12 cellular contexts compared by ENCODE assay signal in genomic region chr2:96819101-96819875, GRCh38. TPM values are rescaled to one million over a fixed set of nuclear protein-coding genes. Genes with fewer than 3 reads are reported as not detected.
A peak's percentile ranks its signal among the peaks of the same experiment; 100 is the strongest.
DNase-seq lines count a peak whose midpoint lies in the region; ATAC-seq, FAIRE-seq and TF ChIP-seq lines count a peak whose summit lies in the region.
"Had no signal": no experiment of that assay in that cellular context is flagged by ENCODE, and none has a peak within 500 bp of the region (broad histone marks: within the 10 kb centered on the region; RNA-seq: fewer than 3 reads in every experiment).

No MANE protein-coding gene starts in this region.

- H3K27me3 ChIP-seq in endodermal cell (ENCODE audit: control insufficient read depth, insufficient read depth, low read length, poor library complexity, severe bottlenecking) (no peaks in the 10 kb centered on the region), pancreas (no peaks in the 10 kb centered on the region)
- H3K27me3 ChIP-seq: uterus had no signal

- no peak for FAIRE-seq in pancreas (lab: Jason Lieb, UNC)
- FAIRE-seq: GM18507 had no signal

- H3K36me3 ChIP-seq in endodermal cell (ENCODE audit: control insufficient read depth, insufficient read depth, low read length) (peaks cover 13% of the 10 kb centered on the region), pancreas (peaks cover 0 to 6% (median 0%) of the 10 kb centered on the region in 3 donors)
- H3K36me3 ChIP-seq: uterus had no signal

- 77 to 84% methylated on average over 8 to 10 of the region's 10 CpGs for WGBS in endodermal cell (ENCODE audit: insufficient coverage in 1 of 2, insufficient read length in 1 of 2), 2 experiments
- 20 to 21% methylated on average over 10 of the region's 10 CpGs for WGBS in pancreas, 2 donors

- intact Hi-C loops in pancreas (cut with DNase I): no loop called here

- TF ChIP-seq CTCF in endodermal cell (conservative IDR thresholded peaks at IDR 0.05) (no peak), pancreas (IDR thresholded peaks at IDR 0.05) (no peak)

- H3K9me3 Mint-ChIP-seq in endodermal cell: no peaks in the 10 kb centered on the region

- no peak overlapping the region for H3K9ac ChIP-seq in endodermal cell (ENCODE audit: extremely low read depth, low read length, poor library complexity, severe bottlenecking)

- H3K4me3 Mint-ChIP-seq in endodermal cell: peak overlapping the region; percentile 67

- no peak overlapping the region for H3K27ac ChIP-seq in endodermal cell (ENCODE audit: low read depth, low read length)
- H3K27ac ChIP-seq in pancreas: peak overlapping the region in 2 of 4 donors; percentile 28 to 60

- H3K4me1 Mint-ChIP-seq in endodermal cell: peaks cover 48% of the 10 kb centered on the region

- DNase-seq in NCI-H2029 (lab: John Stamatoyannopoulos, UW) (peak; percentile 52), NCI-H2029 treated with DMSO at 0.1 percent for 48 hours (lab: John Stamatoyannopoulos, UW) (no peak), NCI-H526 (lab: John Stamatoyannopoulos, UW) (peak; percentile 63 to 79), endodermal cell (peak; percentile 68), pancreas (peak; percentile 75 to 91 (median 90)), NCI-H2196 (lab: John Stamatoyannopoulos, UW; ENCODE audit: unreplicated experiment) (no peak)
- DNase-seq: NCI-H1048, T1000, uterus had no signal

- peaks cover 10% of the 10 kb centered on the region for H3K4me1 ChIP-seq in endodermal cell (ENCODE audit: control insufficient read depth, insufficient read depth, low read length)
- H3K4me1 ChIP-seq in pancreas: peaks cover 36 to 51% (median 42%) of the 10 kb centered on the region in 3 donors

- H3K9me3 ChIP-seq in endodermal cell (ENCODE audit: control insufficient read depth, low read length) (no peaks in the 10 kb centered on the region), pancreas (no peaks in the 10 kb centered on the region)
- H3K9me3 ChIP-seq: uterus had no signal

- H3K27me3 Mint-ChIP-seq in endodermal cell (ENCODE audit: insufficient read depth): peaks cover 3% of the 10 kb centered on the region

- peaks cover 27% of the 10 kb centered on the region for H3K36me3 Mint-ChIP-seq in endodermal cell (ENCODE audit: low read depth)

- peak overlapping the region; percentile 82 for H3K4me3 ChIP-seq in endodermal cell (ENCODE audit: low read length)
- peak overlapping the region in 2 of 4 donors; percentile 28 to 78 for H3K4me3 ChIP-seq in pancreas
- H3K4me3 ChIP-seq: uterus had no signal

- ATAC-seq in pancreas: peak; percentile 62 to 77 (median 72)
- no peak for ATAC-seq in GM21526 (IDR thresholded peaks at IDR 0.05; ENCODE audit: low FRiP score, unreplicated experiment)
- ATAC-seq in HG03432 (IDR thresholded peaks at IDR 0.05; ENCODE audit: unreplicated experiment): no peak

- no peak overlapping the region for H3K27ac Mint-ChIP-seq in endodermal cell

RNA-seq across cellular contexts. Expression of gene CNNM3, which starts 3.2 kb away (rescaled TPM):
- 10 to 100 TPM; 33.1 to 34.8 TPM for total RNA-seq in endodermal cell
- polyA plus RNA-seq in endodermal cell (2013, experiment 1 of 2): 16.5 TPM
- 14.9 TPM for polyA plus RNA-seq in endodermal cell (2013, experiment 2 of 2)
- total RNA-seq in pancreas: 10 to 100 TPM; 16.8 to 35.1 (median 26.0) TPM
- 10 to 100 TPM; 13.6 to 15.6 TPM for polyA plus RNA-seq in pancreas

RNA-seq across cellular contexts. Expression of gene ANKRD23, which starts 24.5 kb away (rescaled TPM):
- 1 to 10 TPM; 2.6 to 3.6 TPM for total RNA-seq in endodermal cell
- polyA plus RNA-seq in endodermal cell (2013, experiment 1 of 2): 3.5 TPM
- 2.6 TPM for polyA plus RNA-seq in endodermal cell (2013, experiment 2 of 2)
- total RNA-seq in pancreas: 1 to 10 TPM in 5 of 6 donors, under 1 TPM in 1; 0.95 to 3.2 (median 2.4) TPM
- polyA plus RNA-seq in pancreas: 10 to 100 TPM in 1 of 2 donors, 1 to 10 TPM in 1; 8.2 to 10.9 TPM

RNA-seq across cellular contexts. Expression of gene ANKRD39, which starts 38.5 kb away (rescaled TPM):
- total RNA-seq in endodermal cell (10 to 100 TPM; 14.6 to 16.7 TPM), pancreas (1 to 10 TPM; 4.7 to 8.9 (median 5.7) TPM)
- polyA plus RNA-seq in endodermal cell (2013, experiment 1 of 2): 13.0 TPM
- 14.1 TPM for polyA plus RNA-seq in endodermal cell (2013, experiment 2 of 2)
- polyA plus RNA-seq in pancreas: 10 to 100 TPM; 13.2 to 14.9 TPM

RNA-seq across cellular contexts. Expression of gene SEMA4C, which starts 50.6 kb away (rescaled TPM):
- total RNA-seq in endodermal cell: 10 to 100 TPM; 82.5 to 92.1 TPM
- 76.4 TPM for polyA plus RNA-seq in endodermal cell (2013, experiment 1 of 2)
- polyA plus RNA-seq in endodermal cell (2013, experiment 2 of 2): 67.9 TPM
- 10 to 100 TPM in 2 of 6 donors, 1 to 10 TPM in 4; 6.7 to 21.8 (median 8.3) TPM for total RNA-seq in pancreas
- polyA plus RNA-seq in pancreas: 10 to 100 TPM; 14.0 to 17.2 TPM

RNA-seq across cellular contexts. Expression of gene CNNM4, which starts 58.6 kb away (rescaled TPM):
- 10 to 100 TPM; 22.3 to 27.5 TPM for total RNA-seq in endodermal cell
- polyA plus RNA-seq in endodermal cell (2013, experiment 1 of 2): 11.2 TPM
- polyA plus RNA-seq in endodermal cell (2013, experiment 2 of 2): 11.5 TPM
- 1 to 10 TPM; 4.8 to 6.9 (median 5.8) TPM for total RNA-seq in pancreas
- polyA plus RNA-seq in pancreas: 1 to 10 TPM; 3.3 to 5.6 TPM

Comparison
In these comparisons a context has a peak if more than half of its experiments do, and no peak if none do; other contexts are left out.
1. DNase-seq: peak in NCI-H2029 (single experiment), NCI-H526 (2 of 2), endodermal cell (single experiment) and pancreas (6 of 6); none in NCI-H2029 treated with DMSO at 0.1 percent for 48 hours (single experiment) and NCI-H2196 (single experiment).
2. ATAC-seq: peak in pancreas (4 of 4); none in GM21526 (single experiment) and HG03432 (single experiment).